ENCODE assay signal across 12 cellular contexts in genomic region chr19:38837304-38837626, GRCh38. TPM values are rescaled to one million over a fixed set of nuclear protein-coding genes. Genes with fewer than 3 reads are reported as not detected.
DNase-seq lines count a peak whose midpoint lies in the region; ATAC-seq, FAIRE-seq and TF ChIP-seq lines count a peak whose summit lies in the region.
"Had no signal": no experiment of that assay in that cellular context is flagged by ENCODE, and none has a peak within 500 bp of the region (broad histone marks: within the 10 kb centered on the region; RNA-seq: fewer than 3 reads in every experiment).

No MANE protein-coding gene starts in this region.

- H3K79me2 ChIP-seq in SK-N-SH (ENCODE audit: insufficient read depth) (peaks cover 34% of the 10 kb centered on the region), keratinocyte (ENCODE audit: control insufficient read depth, insufficient read depth, low read length) (peaks cover 16% of the 10 kb centered on the region)

- DNase-seq in SK-N-SH (peak; percentile 63), keratinocyte (ENCODE audit: low read depth, low spot score) (no peak), spleen (no peak), GM13977 (ENCODE audit: low spot score) (no peak), SW480 (ENCODE audit: low spot score) (no peak)
- DNase-seq in activated CD4-positive, alpha-beta memory T cell treated with anti-CD3 and anti-CD28 coated beads for 36 hours, result no peak
- DNase-seq: GOT3, naive B cell had no signal

- H3K9me3 ChIP-seq in SK-N-SH (no peaks in the 10 kb centered on the region), keratinocyte (ENCODE audit: control insufficient read depth, low read depth, low read length) (no peaks in the 10 kb centered on the region), spleen (no peaks in the 10 kb centered on the region)

- H3K4me3 Mint-ChIP-seq in activated CD4-positive, alpha-beta memory T cell treated with anti-CD3 and anti-CD28 coated beads for 36 hours, result no peak overlapping the region
- H3K4me3 Mint-ChIP-seq: naive B cell had no signal

- dilution Hi-C loops in keratinocyte (cut with MboI; ENCODE audit: extremely low pct_ligation_motif_present, low sequenced_read_pairs), result no loop called here

- peaks cover 54% of the 10 kb centered on the region for H3K36me3 Mint-ChIP-seq in activated CD4-positive, alpha-beta memory T cell treated with anti-CD3 and anti-CD28 coated beads for 36 hours

- H3K9me2 ChIP-seq in SK-N-SH, result no peaks in the 10 kb centered on the region

- H3K27me3 ChIP-seq in SK-N-SH (ENCODE audit: insufficient read depth), result no peaks in the 10 kb centered on the region
- no peaks in the 10 kb centered on the region for H3K27me3 ChIP-seq in keratinocyte (ENCODE audit: control insufficient read depth, extremely low read depth, insufficient read depth, low read length)
- no peaks in the 10 kb centered on the region for H3K27me3 ChIP-seq in spleen (replicated peaks in 1 of 7)

- H3K9me3 Mint-ChIP-seq in activated CD4-positive, alpha-beta memory T cell treated with anti-CD3 and anti-CD28 coated beads for 36 hours, result no peaks in the 10 kb centered on the region
- H3K9me3 Mint-ChIP-seq: naive B cell had no signal

- FAIRE-seq in keratinocyte (lab: Jason Lieb, UNC), result no peak
- FAIRE-seq: GM18507 had no signal

- intact Hi-C loops in activated CD4-positive, alpha-beta memory T cell treated with anti-CD3 and anti-CD28 coated beads for 36 hours (cut with micrococcal nuclease), result no loop called here
- intact Hi-C loops in spleen (cut with DNase I; ENCODE audit: low total_unique reads), result no loop called here

- POLR2A ChIA-PET in SK-N-SH (lab: Yijun Ruan, JAX), result interaction anchor here (1.0 to 2.4 kb wide), 3 partner anchors 11 to 62 kb away, joined by 3 to 9 read pairs (median 4); no protein-coding TSS in a partner anchor
- POLR2A ChIA-PET in activated CD4-positive, alpha-beta memory T cell treated with anti-CD3 and anti-CD28 coated beads for 36 hours (lab: Charles Lee), result interaction anchor here (1.4 to 2.2 kb wide), 2 partner anchors 14 to 15 kb away, joined by 5 to 11 read pairs; no protein-coding TSS in a partner anchor

- no peaks in the 10 kb centered on the region for H3K27me3 Mint-ChIP-seq in activated CD4-positive, alpha-beta memory T cell treated with anti-CD3 and anti-CD28 coated beads for 36 hours
- H3K27me3 Mint-ChIP-seq: naive B cell had no signal

- peaks cover 45 to 55% of the 10 kb centered on the region in 2 experiments for H3K36me3 ChIP-seq in SK-N-SH (replicated peaks in 1 of 2; ENCODE audit: control insufficient read depth in 1 of 2, insufficient read depth in 2 of 2, low read length in 1 of 2)
- peaks cover 29 to 43% of the 10 kb centered on the region in 2 experiments for H3K36me3 ChIP-seq in keratinocyte (ENCODE audit: control insufficient read depth in 2 of 2, extremely low read depth in 1 of 2, insufficient read depth in 2 of 2, low read length in 2 of 2)
- H3K36me3 ChIP-seq in spleen, result peaks cover 10 to 79% (median 75%) of the 10 kb centered on the region in 6 donors

- H3K4me3 ChIP-seq in SK-N-SH (ENCODE audit: low read depth in 2 of 2, low read length in 1 of 2) (no peak overlapping the region), keratinocyte (ENCODE audit: control insufficient read depth in 2 of 3, extremely low read depth in 1 of 3, insufficient read depth in 2 of 3, low read depth in 1 of 3, low read length in 3 of 3) (peak overlapping the region in 2 of 3 experiments; percentile 14 to 25), spleen (no peak overlapping the region)

- H3F3A ChIP-seq in SK-N-SH (replicated peaks; ENCODE audit: insufficient read depth), result peaks cover 74% of the 10 kb centered on the region

- H3K9ac ChIP-seq in SK-N-SH, result peak overlapping the region; percentile 16; the same call in 1 of the 2 replicates
- H3K9ac ChIP-seq in keratinocyte (ENCODE audit: control insufficient read depth, extremely low read depth, insufficient read depth, low read length), result peak overlapping the region; percentile 71

- CTCF ChIA-PET in SK-N-SH (lab: Yijun Ruan, JAX), result interaction anchor here (1.2 kb wide), 1 partner anchor 14 kb away, joined by 3 read pairs; no protein-coding TSS in a partner anchor
- CTCF ChIA-PET in activated CD4-positive, alpha-beta memory T cell treated with anti-CD3 and anti-CD28 coated beads for 36 hours (lab: Charles Lee), result interaction anchor here (0.9 to 1.6 kb wide), 3 partner anchors 9 to 434 kb away, joined by 3 to 5 read pairs (median 4); partner anchors contain the start of gene FAM98C

- no peak for TF ChIP-seq RAD21 in SK-N-SH (IDR thresholded peaks at IDR 0.05; ENCODE audit: low read length)

- H3K4me1 ChIP-seq in SK-N-SH (ENCODE audit: control insufficient read depth in 1 of 2, insufficient read depth in 2 of 2, low read depth in 1 of 2, low read length in 1 of 2) (peaks cover 31 to 64% of the 10 kb centered on the region in 2 experiments; a peak in 3 of 4 replicates), keratinocyte (ENCODE audit: control insufficient read depth, extremely low read depth, insufficient read depth, low read length) (peaks cover 57% of the 10 kb centered on the region), spleen (peaks cover 6 to 74% (median 45%) of the 10 kb centered on the region in 6 donors)

- TF ChIP-seq EP300 in SK-N-SH (IDR thresholded peaks at IDR 0.05; ENCODE audit: borderline replicate concordance in 1 of 2, low read depth in 1 of 2, low read length in 1 of 2), result no peak

- no peak for TF ChIP-seq POLR2A in spleen (IDR thresholded peaks at IDR 0.05)

- no peak for TF ChIP-seq CTCF in SK-N-SH (IDR thresholded peaks at IDR 0.05)
- TF ChIP-seq CTCF in keratinocyte (optimal IDR thresholded peaks at IDR 0.05 in 1 of 3, IDR thresholded peaks at IDR 0.05 in 1 of 3, conservative IDR thresholded peaks at IDR 0.05 in 1 of 3; ENCODE audit: extremely low read depth in 1 of 3, insufficient read depth in 2 of 3, low read length in 3 of 3), result no peak
- TF ChIP-seq CTCF in spleen (IDR thresholded peaks at IDR 0.05 in 8 of 11, conservative IDR thresholded peaks at IDR 0.05 in 3 of 11), result no peak
- no peak for TF ChIP-seq CTCF in GM13977 (IDR thresholded peaks at IDR 0.05; ENCODE audit: extremely low read depth, insufficient read depth, missing control alignments)

- H2AFZ ChIP-seq in SK-N-SH (ENCODE audit: low read depth) (no peak overlapping the region), keratinocyte (ENCODE audit: control insufficient read depth, low read length) (no peak overlapping the region)

- H3K27ac ChIP-seq in SK-N-SH (ENCODE audit: low read depth in 2 of 2, low read length in 1 of 2) (peak overlapping the region; percentile 68 to 82), keratinocyte (ENCODE audit: control insufficient read depth, insufficient read depth, low read length) (peak overlapping the region; percentile 80), spleen (peak overlapping the region in 5 of 8 donors; percentile 4 to 88 (median 71))

- in situ Hi-C loops in GM13977 (cut with MboI; ENCODE audit: low pct_unique_long_range_greater_than_20kb, low sequenced_read_pairs, unreplicated experiment), result no loop called here

- peaks cover 48% of the 10 kb centered on the region for H3K4me1 Mint-ChIP-seq in activated CD4-positive, alpha-beta memory T cell treated with anti-CD3 and anti-CD28 coated beads for 36 hours (ENCODE audit: low read depth)

- H3K27ac Mint-ChIP-seq in activated CD4-positive, alpha-beta memory T cell treated with anti-CD3 and anti-CD28 coated beads for 36 hours, result peak overlapping the region; percentile 74

- ATAC-seq in SK-N-SH treated with all-trans-retinoic acid at 6 μM for 48 hours (no peak; the same call in 2 of the 3 replicates), esophagus mucosa (no peak)
- ATAC-seq: sciatic nerve had no signal

- H3K4me2 ChIP-seq in SK-N-SH (peak overlapping the region; percentile 44; the same call in 1 of the 2 replicates), keratinocyte (ENCODE audit: control insufficient read depth, extremely low read depth, insufficient read depth, low read depth, low read length) (peak overlapping the region; percentile 67)

- H3K9me1 ChIP-seq in keratinocyte (ENCODE audit: control insufficient read depth, extremely low read depth, insufficient read depth, low read length), result peaks cover 8% of the 10 kb centered on the region

- WGBS in SK-N-SH (ENCODE audit: low lambda C conversion rate), result 64% methylated on average over 2 of the region's 3 CpGs
- 93 to 97% (median 95%) methylated on average over 3 of the region's 3 CpGs for WGBS in spleen, 5 donors

- H4K20me1 ChIP-seq in SK-N-SH (ENCODE audit: insufficient read depth), result peaks cover 43% of the 10 kb centered on the region
- peaks cover 8% of the 10 kb centered on the region for H4K20me1 ChIP-seq in keratinocyte (ENCODE audit: control insufficient read depth, extremely low read depth, insufficient read depth, low read length)

RNA-seq across cellular contexts. Expression of gene ECH1, which starts 5.7 kb away (rescaled TPM):
- 169 and 211 TPM in 2 replicates for polyA plus RNA-seq in SK-N-SH (2012; rRNA removed)
- 138 and 164 TPM in 2 replicates for polyA plus RNA-seq in SK-N-SH (2012; cell fraction: cytosol; rRNA removed)
- polyA plus RNA-seq in SK-N-SH (2012; cell fraction: nucleus; rRNA removed), result 133 and 154 TPM in 2 replicates
- total RNA-seq in activated CD4-positive, alpha-beta memory T cell treated with anti-CD3 and anti-CD28 coated beads for 36 hours, result 100 to 1,000 TPM; 152 to 155 TPM
- 64.9 to 85.5 TPM (median 72.1 TPM) in 3 replicates for polyA plus RNA-seq in keratinocyte
- 32.1 TPM for polyA plus RNA-seq in keratinocyte (2011; ENCODE audit: low read depth)
- 46.8 and 72.4 TPM in 2 replicates for polyA plus RNA-seq in keratinocyte (2011; cell fraction: cytosol; rRNA removed)
- 40.6 and 53.7 TPM in 2 replicates for polyA plus RNA-seq in keratinocyte (2011; cell fraction: nucleus; rRNA removed)
- polyA plus RNA-seq in keratinocyte (2012; ENCODE audit: low replicate concordance), result 87.0 and 145 TPM in 2 replicates
- 48.7 to 107 TPM (median 62.3 TPM) in 3 replicates for polyA minus RNA-seq in keratinocyte
- polyA minus RNA-seq in keratinocyte (2011; cell fraction: cytosol; rRNA and poly(A)+ RNA removed), result 51.2 TPM
- polyA minus RNA-seq in keratinocyte (2011; cell fraction: nucleus; rRNA and poly(A)+ RNA removed), result 10.2 and 16.0 TPM in 2 replicates
- 100 to 1,000 TPM; 119 to 293 (median 191) TPM for total RNA-seq in spleen
- polyA plus RNA-seq in spleen, result 100 to 1,000 TPM; 196 to 370 (median 216) TPM
- 182 TPM for total RNA-seq in esophagus mucosa

RNA-seq across cellular contexts. Expression of gene HNRNPL, which starts 12.5 kb away (rescaled TPM):
- polyA plus RNA-seq in SK-N-SH (2012; rRNA removed) (249 and 280 TPM in 2 replicates), keratinocyte (144 to 343 TPM (median 308 TPM) in 3 replicates), spleen (100 to 1,000 TPM; 147 to 175 (median 168) TPM)
- 177 and 211 TPM in 2 replicates for polyA plus RNA-seq in SK-N-SH (2012; cell fraction: cytosol; rRNA removed)
- polyA plus RNA-seq in SK-N-SH (2012; cell fraction: nucleus; rRNA removed), result 330 and 355 TPM in 2 replicates
- total RNA-seq in activated CD4-positive, alpha-beta memory T cell treated with anti-CD3 and anti-CD28 coated beads for 36 hours, result 100 to 1,000 TPM; 646 to 671 TPM
- 166 TPM for polyA plus RNA-seq in keratinocyte (2011; ENCODE audit: low read depth)
- polyA plus RNA-seq in keratinocyte (2011; cell fraction: cytosol; rRNA removed), result 208 and 259 TPM in 2 replicates
- polyA plus RNA-seq in keratinocyte (2011; cell fraction: nucleus; rRNA removed), result 347 and 351 TPM in 2 replicates
- 163 and 328 TPM in 2 replicates for polyA plus RNA-seq in keratinocyte (2012; ENCODE audit: low replicate concordance)
- polyA minus RNA-seq in keratinocyte, result 254 to 505 TPM (median 341 TPM) in 3 replicates
- 170 TPM for polyA minus RNA-seq in keratinocyte (2011; cell fraction: cytosol; rRNA and poly(A)+ RNA removed)
- 135 and 210 TPM in 2 replicates for polyA minus RNA-seq in keratinocyte (2011; cell fraction: nucleus; rRNA and poly(A)+ RNA removed)
- total RNA-seq in spleen (100 to 1,000 TPM; 188 to 357 (median 294) TPM), esophagus mucosa (236 TPM)

RNA-seq across cellular contexts. Expression of gene LGALS4, which starts 24.5 kb away (rescaled TPM):
- 0.21 and 0.58 TPM in 2 replicates for polyA plus RNA-seq in SK-N-SH (2012; rRNA removed)
- polyA plus RNA-seq in SK-N-SH (2012; cell fraction: cytosol; rRNA removed), result 0.03 TPM in 1 of 2 replicates, not detected in the other
- 1.0 and 2.4 TPM in 2 replicates for polyA plus RNA-seq in SK-N-SH (2012; cell fraction: nucleus; rRNA removed)
- under 1 TPM; 0.33 to 0.70 TPM for total RNA-seq in activated CD4-positive, alpha-beta memory T cell treated with anti-CD3 and anti-CD28 coated beads for 36 hours
- 0.11 to 0.30 TPM (median 0.13 TPM) in 3 replicates for polyA plus RNA-seq in keratinocyte
- 0.86 TPM for polyA plus RNA-seq in keratinocyte (2011; ENCODE audit: low read depth)
- polyA plus RNA-seq in keratinocyte (2011; cell fraction: cytosol; rRNA removed), result 0.13 TPM in 1 of 2 replicates, not detected in the other
- polyA plus RNA-seq in keratinocyte (2011; cell fraction: nucleus; rRNA removed), result 0.71 and 1.1 TPM in 2 replicates
- 1.5 TPM in 1 of 2 replicates, not detected in the other for polyA plus RNA-seq in keratinocyte (2012; ENCODE audit: low replicate concordance)
- polyA minus RNA-seq in keratinocyte, result not detected in 3 replicates
- not detected for polyA minus RNA-seq in keratinocyte (2011; cell fraction: cytosol; rRNA and poly(A)+ RNA removed)
- not detected in 2 replicates for polyA minus RNA-seq in keratinocyte (2011; cell fraction: nucleus; rRNA and poly(A)+ RNA removed)
- 1 to 10 TPM; 1.1 to 7.5 (median 2.8) TPM for total RNA-seq in spleen
- polyA plus RNA-seq in spleen, result 1 to 10 TPM; 2.9 to 9.6 (median 9.3) TPM
- total RNA-seq in esophagus mucosa, result 0.40 TPM

RNA-seq across cellular contexts. Expression of gene RINL, which starts 40.8 kb away (rescaled TPM):
- polyA plus RNA-seq in SK-N-SH (2012; rRNA removed) (3.8 and 4.0 TPM in 2 replicates), keratinocyte (3.2 to 6.3 TPM (median 4.3 TPM) in 3 replicates), spleen (10 to 100 TPM; 26.6 to 42.5 (median 36.0) TPM)
- 2.4 and 3.4 TPM in 2 replicates for polyA plus RNA-seq in SK-N-SH (2012; cell fraction: cytosol; rRNA removed)
- 3.9 and 4.6 TPM in 2 replicates for polyA plus RNA-seq in SK-N-SH (2012; cell fraction: nucleus; rRNA removed)
- total RNA-seq in activated CD4-positive, alpha-beta memory T cell treated with anti-CD3 and anti-CD28 coated beads for 36 hours, result 10 to 100 TPM; 92.6 to 100.0 TPM
- 1.1 TPM for polyA plus RNA-seq in keratinocyte (2011; ENCODE audit: low read depth)
- polyA plus RNA-seq in keratinocyte (2011; cell fraction: cytosol; rRNA removed), result 2.9 and 4.0 TPM in 2 replicates
- 3.6 and 4.3 TPM in 2 replicates for polyA plus RNA-seq in keratinocyte (2011; cell fraction: nucleus; rRNA removed)
- polyA plus RNA-seq in keratinocyte (2012; ENCODE audit: low replicate concordance), result 2.2 and 5.0 TPM in 2 replicates
- polyA minus RNA-seq in keratinocyte, result 2.9 to 9.5 TPM (median 3.2 TPM) in 3 replicates
- 1.3 TPM for polyA minus RNA-seq in keratinocyte (2011; cell fraction: cytosol; rRNA and poly(A)+ RNA removed)
- polyA minus RNA-seq in keratinocyte (2011; cell fraction: nucleus; rRNA and poly(A)+ RNA removed), result 1.3 and 2.3 TPM in 2 replicates
- total RNA-seq in spleen (10 to 100 TPM; 14.5 to 31.3 (median 26.5) TPM), esophagus mucosa (7.6 TPM)

RNA-seq across cellular contexts. Expression of gene LGALS7B, which starts 48.3 kb away (rescaled TPM):
- polyA plus RNA-seq in SK-N-SH (2012; rRNA removed), result not detected in 2 replicates
- polyA plus RNA-seq in SK-N-SH (2012; cell fraction: cytosol; rRNA removed), result not detected in 2 replicates
- polyA plus RNA-seq in SK-N-SH (2012; cell fraction: nucleus; rRNA removed), result not detected in 2 replicates
- total RNA-seq in activated CD4-positive, alpha-beta memory T cell treated with anti-CD3 and anti-CD28 coated beads for 36 hours, result not detected
- 1,330 to 7,133 TPM (median 1,668 TPM) in 3 replicates for polyA plus RNA-seq in keratinocyte
- 2,078 TPM for polyA plus RNA-seq in keratinocyte (2011; ENCODE audit: low read depth)
- polyA plus RNA-seq in keratinocyte (2011; cell fraction: cytosol; rRNA removed), result 1,317 and 3,328 TPM in 2 replicates
- polyA plus RNA-seq in keratinocyte (2011; cell fraction: nucleus; rRNA removed), result 746 and 1,115 TPM in 2 replicates
- polyA plus RNA-seq in keratinocyte (2012; ENCODE audit: low replicate concordance), result 3,308 and 8,816 TPM in 2 replicates
- polyA minus RNA-seq in keratinocyte, result 127 to 666 TPM (median 341 TPM) in 3 replicates
- polyA minus RNA-seq in keratinocyte (2011; cell fraction: cytosol; rRNA and poly(A)+ RNA removed), result 1,769 TPM
- 213 and 279 TPM in 2 replicates for polyA minus RNA-seq in keratinocyte (2011; cell fraction: nucleus; rRNA and poly(A)+ RNA removed)
- 10 to 100 TPM in 2 of 7 donors, 1 to 10 TPM in 2, not detected in 3; 1.1 to 60.3 (median 17.5) TPM for total RNA-seq in spleen
- polyA plus RNA-seq in spleen, result 100 to 1,000 TPM in 2 of 3 donors, 1 to 10 TPM in 1; 1.1 to 167 (median 116) TPM
- total RNA-seq in esophagus mucosa, result 886 TPM
- total RNA-seq: sciatic nerve had no signal

Comparison
In these comparisons a context has a peak if more than half of its experiments do, and no peak if none do; other contexts are left out.
1. H3K4me3 ChIP-seq: peak in keratinocyte (2 of 3); none in SK-N-SH (0 of 2) and spleen (0 of 8).
2. Peak in every context shown above with its lines, with median percentiles within 50 percentile points of each other: H3K27ac ChIP-seq.